28 cellular contexts compared by ENCODE assay signal in genomic region chr7:152865461-152865860, GRCh38.
"Had no signal": no experiment of that assay in that cellular context is flagged by ENCODE, and none has a peak within 500 bp of the region (broad histone marks: within the 10 kb centered on the region; RNA-seq: fewer than 3 reads in every experiment).

No MANE protein-coding gene starts in this region.

- H3K27me3 ChIP-seq: ascending aorta, cardiac muscle cell, heart left ventricle, left lung, neutrophil, ovary, right lobe of liver, uterus had no signal

- H3K36me3 Mint-ChIP-seq: brain, natural killer cell, type B pancreatic cell had no signal

- H3K36me3 ChIP-seq: ascending aorta, cardiac muscle cell, heart left ventricle, left lung, neutrophil, ovary, right lobe of liver, uterus had no signal

- H3K4me3 Mint-ChIP-seq: activated CD8-positive, alpha-beta T cell treated with anti-CD3 and anti-CD28 coated beads, Interleukin-2, amount 10 ng/mL, durations not matched to agents 7 days and 5 days; activated naive CD8-positive, alpha-beta T cell; activated T-cell treated with anti-CD3 and anti-CD28 coated beads, Interleukin-2, amount 50 U/mL, for 4 hours; brain; endodermal cell; immature natural killer cell; natural killer cell; stimulated activated naive CD8-positive, alpha-beta T cell treated with anti-CD3 and anti-CD28 coated beads, Interleukin-15, Interleukin-2, amounts not matched to agents 100 ng/mL and 50 ng/mL, for 24 hours; type B pancreatic cell had no signal

- ATAC-seq: activated CD8-positive, alpha-beta T cell treated with anti-CD3 and anti-CD28 coated beads, Interleukin-2, amount 10 ng/mL, durations not matched to agents 7 days and 5 days; activated T-cell treated with anti-CD3 and anti-CD28 coated beads, Interleukin-2, amount 50 U/mL, for 4 hours; esophagus mucosa; heart left ventricle; left lung; natural killer cell; right lobe of liver had no signal

- H3K27ac Mint-ChIP-seq: activated CD8-positive, alpha-beta T cell treated with anti-CD3 and anti-CD28 coated beads, Interleukin-2, amount 10 ng/mL, durations not matched to agents 7 days and 5 days; activated naive CD8-positive, alpha-beta T cell; activated T-helper 2 cell treated with anti-CD3 and anti-CD28 coated beads, Interferon-gamma antibody, Interleukin-2, Interleukin-4, amounts not matched to agents 10 μg/mL and 5 μg/mL and 100 μg/mL, durations not matched to agents 14 hours and 24 hours and 36 hours; endodermal cell; natural killer cell; progenitor cell of endocrine pancreas; stimulated activated naive CD8-positive, alpha-beta T cell treated with anti-CD3 and anti-CD28 coated beads, Interleukin-15, Interleukin-2, amounts not matched to agents 100 ng/mL and 50 ng/mL, for 24 hours; type B pancreatic cell had no signal

- H3K9me3 ChIP-seq: ascending aorta, heart left ventricle, left lung, neutrophil, ovary, right lobe of liver, uterus had no signal

- H3K27ac ChIP-seq: ascending aorta, cardiac muscle cell, heart left ventricle, left lung, neutrophil, ovary, right lobe of liver, SK-N-MC, uterus had no signal

- H3K27me3 Mint-ChIP-seq: activated naive CD8-positive, alpha-beta T cell; brain; progenitor cell of endocrine pancreas; stimulated activated naive CD8-positive, alpha-beta T cell treated with anti-CD3 and anti-CD28 coated beads, Interleukin-15, Interleukin-2, amounts not matched to agents 100 ng/mL and 50 ng/mL, for 24 hours; type B pancreatic cell had no signal

- H3K4me1 ChIP-seq: ascending aorta, heart left ventricle, left lung, right lobe of liver, uterus had no signal

- H3K4me1 Mint-ChIP-seq: endodermal cell had no signal

- H3K9me3 Mint-ChIP-seq: activated T-cell treated with anti-CD3 and anti-CD28 coated beads, Interleukin-2, amount 50 U/mL, for 4 hours; activated T-helper 2 cell treated with anti-CD3 and anti-CD28 coated beads, Interferon-gamma antibody, Interleukin-2, Interleukin-4, amounts not matched to agents 10 μg/mL and 5 μg/mL and 100 μg/mL, durations not matched to agents 14 hours and 24 hours and 36 hours; brain; endodermal cell; immature natural killer cell; natural killer cell; stimulated activated naive CD8-positive, alpha-beta T cell treated with anti-CD3 and anti-CD28 coated beads, Interleukin-15, Interleukin-2, amounts not matched to agents 100 ng/mL and 50 ng/mL, for 24 hours; type B pancreatic cell had no signal

- H3K4me3 ChIP-seq: ascending aorta, cardiac muscle cell, heart left ventricle, left lung, lung, ovary, right lobe of liver, SK-N-MC, uterus had no signal

- DNase-seq: activated CD4-positive, CD25-positive, alpha-beta regulatory T cell; activated CD8-positive, alpha-beta T cell treated with anti-CD3 and anti-CD28 coated beads, Interleukin-2, amount 10 ng/mL, durations not matched to agents 7 days and 5 days; activated naive CD4-positive, alpha-beta T cell treated with Interleukin-2 at 50 U/mL for 16 hours; activated T-cell treated with anti-CD3 and anti-CD28 coated beads, Interleukin-2, amount 50 U/mL, for 4 hours; endodermal cell; heart left ventricle; hypothalamus; immature natural killer cell; kidney glomerular epithelial cell; left lung; mesendoderm; natural killer cell; ovary; stimulated activated CD4-positive, alpha-beta T cell treated with anti-CD3 and anti-CD28 coated beads, Interleukin-2, amount 100 ng/mL, for 48 hours; uterus had no signal
